In the genomic region with DNA sequence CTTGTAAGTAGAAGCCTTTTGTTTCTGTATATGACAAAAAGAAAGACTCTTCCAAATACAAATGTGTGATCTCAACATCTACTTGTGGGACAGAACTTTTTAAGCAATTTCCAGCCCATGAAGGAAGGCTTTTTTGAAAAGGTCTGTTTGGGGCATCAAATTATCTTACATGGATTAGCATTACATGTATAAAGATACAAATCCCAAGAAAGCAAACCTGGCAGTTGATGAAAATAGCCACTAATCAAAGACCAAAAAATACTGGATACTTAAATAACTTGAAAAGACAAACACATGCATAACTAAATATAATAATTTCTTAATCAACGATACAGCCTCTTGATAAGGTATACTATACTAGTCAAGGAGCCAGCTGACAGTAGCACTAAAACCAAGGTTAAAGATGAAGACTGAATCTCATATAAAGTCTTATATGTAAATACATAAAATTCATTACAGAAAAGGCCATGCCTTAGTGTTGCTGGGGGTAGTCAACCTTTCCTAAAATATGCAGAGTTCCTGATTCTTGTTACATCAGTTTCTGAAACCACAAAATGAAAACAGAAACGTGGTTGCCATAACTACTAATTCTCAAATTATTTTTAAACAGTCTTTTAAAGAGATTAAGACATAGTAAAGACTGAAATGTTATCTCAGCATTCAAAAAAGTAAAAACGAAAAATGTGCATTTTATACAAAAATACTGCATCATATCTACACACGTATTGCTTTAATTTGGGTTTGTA, we compare ENCODE assay signal across 8 cellular contexts. TPM values are rescaled to one million over a fixed set of nuclear protein-coding genes. Genes with fewer than 3 reads are reported as not detected.
DNase-seq lines count a peak whose midpoint lies in the region; ATAC-seq and TF ChIP-seq lines count a peak whose summit lies in the region.

No MANE protein-coding gene starts in this region.

- no peak overlapping the region for H3K23ac ChIP-seq in H9 (ENCODE audit: insufficient read length, low read depth, low read length)

- no peak overlapping the region for H2AK5ac ChIP-seq in H9 (ENCODE audit: insufficient read length, low read length)

- no peak overlapping the region for H3K18ac ChIP-seq in H9 (ENCODE audit: insufficient read length, low read depth, low read length)

- peak; percentile 44 for ATAC-seq in HG03175 (IDR thresholded peaks at IDR 0.05; ENCODE audit: unreplicated experiment)

- H4K8ac ChIP-seq in H9 (replicated peaks; ENCODE audit: insufficient read length, low read depth, low read length), result no peak overlapping the region

- H3K4me2 ChIP-seq in H9 (ENCODE audit: insufficient read depth, insufficient read length, low read length), result no peak overlapping the region

- H3K27me3 Mint-ChIP-seq in H9 (ENCODE audit: low read depth), result no peaks in the 10 kb centered on the region

- no peak overlapping the region for H3K14ac ChIP-seq in H9 (ENCODE audit: insufficient read depth, low read length)

- H3K56ac ChIP-seq in H9 (ENCODE audit: insufficient read length, low read depth, low read length), result no peak overlapping the region

- no peaks in the 10 kb centered on the region for H3K27me3 ChIP-seq in H9 (ENCODE audit: insufficient read depth, low read length)

- H2BK5ac ChIP-seq in H9 (ENCODE audit: insufficient read length, low read length), result no peak overlapping the region

- DNase-seq in GM12864 (ENCODE audit: low read depth), result no peak
- DNase-seq in glomerular visceral epithelial cell (ENCODE audit: extremely low spot score), result peak; percentile 65
- DNase-seq in substantia nigra (lab: John Stamatoyannopoulos, UW), result no peak
- DNase-seq in NCI-H1436 (lab: John Stamatoyannopoulos, UW), result no peak
- DNase-seq in H9, result no peak
- no peak for DNase-seq in NCI-H446 treated with DMSO at 0.1 percent for 48 hours (lab: John Stamatoyannopoulos, UW)

- peaks cover 24 to 30% of the 10 kb centered on the region in 2 experiments for H3K4me1 Mint-ChIP-seq in H9

- no peak overlapping the region for H2BK120ac ChIP-seq in H9 (ENCODE audit: low read depth, low read length, poor library complexity, severe bottlenecking)

- no peak overlapping the region for H2AFZ ChIP-seq in H9 (ENCODE audit: low read length)

- H3K36me3 Mint-ChIP-seq in H9 (ENCODE audit: insufficient read depth in 1 of 3, low read depth in 3 of 3), result peaks cover 17 to 18% (median 17%) of the 10 kb centered on the region in 3 experiments

- H2BK12ac ChIP-seq in H9 (ENCODE audit: insufficient read length, low read depth, low read length), result no peak overlapping the region

- H2BK15ac ChIP-seq in H9 (ENCODE audit: low read depth, low read length), result no peak overlapping the region

- H3K27ac Mint-ChIP-seq in H9, result 0 out of 7 replicates have a peak overlapping the region, but pooled peaks of 1 of the 3 experiments have one; percentile 7

- no peaks in the 10 kb centered on the region for H3K4me1 ChIP-seq in H9 (ENCODE audit: insufficient read depth, low read length)

- no peaks in the 10 kb centered on the region; a peak in 1 of 5 replicates for H3K9me3 Mint-ChIP-seq in H9

- no peaks in the 10 kb centered on the region for H3K23me2 ChIP-seq in H9 (ENCODE audit: insufficient read length, low read depth, low read length, poor library complexity, severe bottlenecking)

- no CpG with 5 or more reads among the region's 4 CpGs for WGBS in H9 (ENCODE audit: extremely low coverage, insufficient read length, low lambda C conversion rate)

- H3K4me3 ChIP-seq in GM12864 (ENCODE audit: low read depth, low read length) (peak overlapping the region; percentile 33), WI38 (ENCODE audit: low read depth, low read length) (peak overlapping the region; percentile 77)

- H3T11ph ChIP-seq in H9 (ENCODE audit: low read length), result no peak overlapping the region

- no peak overlapping the region for H3K4me3 Mint-ChIP-seq in H9

- no peak for TF ChIP-seq CTCF in GM12864 (IDR thresholded peaks at IDR 0.05; ENCODE audit: low read depth, low read length, missing control alignments)
- no peak for TF ChIP-seq CTCF in WI38 (IDR thresholded peaks at IDR 0.05; ENCODE audit: low read depth, low read length)
- no peak for TF ChIP-seq CTCF in H9 (conservative IDR thresholded peaks at IDR 0.05)

- H4K91ac ChIP-seq in H9 (ENCODE audit: insufficient read length, low read depth, low read length), result no peak overlapping the region

- H3K4ac ChIP-seq in H9 (ENCODE audit: low read depth, low read length), result no peak overlapping the region

- no peak overlapping the region for H2BK20ac ChIP-seq in H9 (ENCODE audit: low read depth, low read length, poor library complexity, severe bottlenecking)

- H3K79me1 ChIP-seq in H9 (ENCODE audit: insufficient read depth, low read depth, low read length, poor library complexity, severe bottlenecking), result no peaks in the 10 kb centered on the region

- no peaks in the 10 kb centered on the region for H4K20me1 ChIP-seq in H9 (ENCODE audit: control insufficient read depth, insufficient read depth, insufficient read length)

- H3K9me3 ChIP-seq in H9 (ENCODE audit: control insufficient read depth, low read depth, low read length), result no peaks in the 10 kb centered on the region

- H3K27ac ChIP-seq in substantia nigra (ENCODE audit: low read depth, low read length, poor library complexity, severe bottlenecking) (peak overlapping the region; percentile 92), H9 (ENCODE audit: insufficient read length, low read depth, low read length) (no peak overlapping the region)

- no peak overlapping the region for H3K9ac ChIP-seq in H9 (ENCODE audit: extremely low read depth, insufficient read length, low read length)

- H4K5ac ChIP-seq in H9 (ENCODE audit: insufficient read length, low read depth, low read length), result no peak overlapping the region

- no peaks in the 10 kb centered on the region; the same call in 1 of the 2 replicates for H3K79me2 ChIP-seq in H9 (ENCODE audit: insufficient read depth, low read length)

RNA-seq across cellular contexts. Expression of a gene that starts 2.0 kb away (rescaled TPM):
- 53.8 and 59.0 TPM in 2 replicates for total RNA-seq in H9 (2021)
